ENCODE assay signal across 6 cellular contexts in genomic region chr17:4944163-4944553, GRCh38. TPM values are rescaled to one million over a fixed set of nuclear protein-coding genes. Genes with fewer than 3 reads are reported as not detected.
A peak's percentile ranks its signal among the peaks of the same experiment; 100 is the strongest.
DNase-seq lines count a peak whose midpoint lies in the region; ATAC-seq, FAIRE-seq and TF ChIP-seq lines count a peak whose summit lies in the region.

No MANE protein-coding gene starts in this region.

- H3K4me2 ChIP-seq in DND-41 (ENCODE audit: insufficient read depth, low read length) = peak overlapping the region; percentile 97
- peak overlapping the region; percentile 90 for H3K4me2 ChIP-seq in SU-DHL-6 (ENCODE audit: low read depth, low read length, poor library complexity, severe bottlenecking)
- H3K4me2 ChIP-seq in keratinocyte (ENCODE audit: control insufficient read depth, extremely low read depth, insufficient read depth, low read depth, low read length) = peak overlapping the region; percentile 100

- no peaks in the 10 kb centered on the region for H3K9me2 ChIP-seq in SU-DHL-6 (replicated peaks; ENCODE audit: insufficient read depth, low read length)

- peak; percentile 27 for ATAC-seq in DND-41 (ENCODE audit: insufficient read depth, low read depth)

- no peaks in the 10 kb centered on the region for H3K9me1 ChIP-seq in keratinocyte (ENCODE audit: control insufficient read depth, extremely low read depth, insufficient read depth, low read length)

- H4K20me1 ChIP-seq in DND-41 (ENCODE audit: insufficient read depth, low read length) (peaks cover 60% of the 10 kb centered on the region), SU-DHL-6 (ENCODE audit: low read depth, low read length) (peaks cover 3% of the 10 kb centered on the region; the same call in 1 of the 2 replicates), keratinocyte (ENCODE audit: control insufficient read depth, extremely low read depth, insufficient read depth, low read length) (peaks cover 15% of the 10 kb centered on the region)

- H3K27ac ChIP-seq in DND-41 (ENCODE audit: low read length) (peak overlapping the region; percentile 51), SU-DHL-6 (ENCODE audit: low read depth, low read length) (peak overlapping the region; percentile 100), keratinocyte (ENCODE audit: control insufficient read depth, insufficient read depth, low read length) (peak overlapping the region; percentile 91)

- H2AFZ ChIP-seq in DND-41 (ENCODE audit: low read depth, low read length) = no peak overlapping the region
- no peak overlapping the region for H2AFZ ChIP-seq in SU-DHL-6 (ENCODE audit: low read depth, low read length, severe bottlenecking)
- H2AFZ ChIP-seq in keratinocyte (ENCODE audit: control insufficient read depth, low read length) = no peak overlapping the region

- H3K9ac ChIP-seq in DND-41 (ENCODE audit: low read depth, low read length) (peak overlapping the region; percentile 82; the same call in 1 of the 2 replicates), SU-DHL-6 (ENCODE audit: low read length) (peak overlapping the region; percentile 37), keratinocyte (ENCODE audit: control insufficient read depth, extremely low read depth, insufficient read depth, low read length) (peak overlapping the region; percentile 94)

- H3K4me3 ChIP-seq in DND-41 (ENCODE audit: low read depth in 1 of 2, low read length in 2 of 2) = peak overlapping the region in 1 of 2 experiments; percentile 26; a peak in 1 of 4 replicates
- H3K4me3 ChIP-seq in SU-DHL-6 (ENCODE audit: insufficient read depth, low read length, poor library complexity, severe bottlenecking) = no peak overlapping the region
- peak overlapping the region in 2 of 3 experiments; percentile 25 to 97 for H3K4me3 ChIP-seq in keratinocyte (ENCODE audit: control insufficient read depth in 2 of 3, extremely low read depth in 1 of 3, insufficient read depth in 2 of 3, low read depth in 1 of 3, low read length in 3 of 3)

- DNase-seq in DND-41 (peak; percentile 73), keratinocyte (ENCODE audit: low read depth, low spot score) (no peak), RKO (ENCODE audit: low spot score) (no peak), GM10266 (ENCODE audit: extremely low spot score) (no peak), NCI-H1092 (lab: John Stamatoyannopoulos, UW) (no peak)

- H3K79me2 ChIP-seq in DND-41 (ENCODE audit: insufficient read depth, low read length) = peaks cover 85% of the 10 kb centered on the region
- H3K79me2 ChIP-seq in SU-DHL-6 (ENCODE audit: insufficient read depth, low read length) = peaks cover 67% of the 10 kb centered on the region
- peaks cover 65% of the 10 kb centered on the region for H3K79me2 ChIP-seq in keratinocyte (ENCODE audit: control insufficient read depth, insufficient read depth, low read length)

- no peaks in the 10 kb centered on the region for H3K9me3 ChIP-seq in DND-41 (ENCODE audit: insufficient read depth, low read length, severe bottlenecking)
- H3K9me3 ChIP-seq in SU-DHL-6 (ENCODE audit: insufficient read depth, low read length) = no peaks in the 10 kb centered on the region
- H3K9me3 ChIP-seq in keratinocyte (ENCODE audit: control insufficient read depth, low read depth, low read length) = no peaks in the 10 kb centered on the region

- dilution Hi-C loops in keratinocyte (cut with MboI; ENCODE audit: extremely low pct_ligation_motif_present, low sequenced_read_pairs) = loop anchor here (10.0 kb wide), 1 partner anchor 61 kb away; no protein-coding TSS in a partner anchor

- peaks cover 72% of the 10 kb centered on the region for H3F3A ChIP-seq in SU-DHL-6 (ENCODE audit: insufficient read depth)

- peak; percentile 56 for FAIRE-seq in keratinocyte (lab: Jason Lieb, UNC)

- H3K27me3 ChIP-seq in DND-41 (ENCODE audit: insufficient read depth, low read length, poor library complexity) (no peaks in the 10 kb centered on the region), SU-DHL-6 (ENCODE audit: low read length) (no peaks in the 10 kb centered on the region), keratinocyte (ENCODE audit: control insufficient read depth, extremely low read depth, insufficient read depth, low read length) (no peaks in the 10 kb centered on the region)

- TF ChIP-seq CTCF in DND-41 (IDR thresholded peaks at IDR 0.05; ENCODE audit: borderline replicate concordance, extremely low read depth, low read length, poor library complexity, severe bottlenecking) = no peak
- TF ChIP-seq CTCF in SU-DHL-6 (IDR thresholded peaks at IDR 0.05; ENCODE audit: insufficient read depth, low read length, poor library complexity, severe bottlenecking) = no peak
- no peak for TF ChIP-seq CTCF in keratinocyte (optimal IDR thresholded peaks at IDR 0.05 in 1 of 3, IDR thresholded peaks at IDR 0.05 in 1 of 3, conservative IDR thresholded peaks at IDR 0.05 in 1 of 3; ENCODE audit: extremely low read depth in 1 of 3, insufficient read depth in 2 of 3, low read length in 3 of 3)
- no peak for TF ChIP-seq CTCF in GM10266 (IDR thresholded peaks at IDR 0.05; ENCODE audit: control insufficient read depth, insufficient read depth, low read depth, missing control alignments)

- H3K36me3 ChIP-seq in DND-41 (ENCODE audit: insufficient read depth, low read length) = peaks cover 70% of the 10 kb centered on the region
- peaks cover 11% of the 10 kb centered on the region; the same call in 1 of the 2 replicates for H3K36me3 ChIP-seq in SU-DHL-6 (ENCODE audit: low read length)
- H3K36me3 ChIP-seq in keratinocyte (ENCODE audit: control insufficient read depth in 2 of 2, extremely low read depth in 1 of 2, insufficient read depth in 2 of 2, low read length in 2 of 2) = peaks cover 27 to 34% of the 10 kb centered on the region in 2 experiments

- H3K4me1 ChIP-seq in DND-41 (ENCODE audit: insufficient read depth, low read length) = peaks cover 70% of the 10 kb centered on the region
- peaks cover 39% of the 10 kb centered on the region for H3K4me1 ChIP-seq in keratinocyte (ENCODE audit: control insufficient read depth, extremely low read depth, insufficient read depth, low read length)

RNA-seq across cellular contexts. Expression of gene RNF167, which starts 4.1 kb away (rescaled TPM):
- 101 to 129 TPM (median 118 TPM) in 3 replicates for polyA plus RNA-seq in keratinocyte
- polyA plus RNA-seq in keratinocyte (2011; ENCODE audit: low read depth) = 76.5 TPM
- polyA plus RNA-seq in keratinocyte (2011; cell fraction: cytosol; rRNA removed) = 180 and 200 TPM in 2 replicates
- 197 and 208 TPM in 2 replicates for polyA plus RNA-seq in keratinocyte (2011; cell fraction: nucleus; rRNA removed)
- 124 and 136 TPM in 2 replicates for polyA plus RNA-seq in keratinocyte (2012; ENCODE audit: low replicate concordance)
- 97.9 to 161 TPM (median 108 TPM) in 3 replicates for polyA minus RNA-seq in keratinocyte
- 177 TPM for polyA minus RNA-seq in keratinocyte (2011; cell fraction: cytosol; rRNA and poly(A)+ RNA removed)
- 45.4 and 50.7 TPM in 2 replicates for polyA minus RNA-seq in keratinocyte (2011; cell fraction: nucleus; rRNA and poly(A)+ RNA removed)

RNA-seq across cellular contexts. Expression of gene PFN1, which starts 4.2 kb away (rescaled TPM):
- 1,029 to 1,579 TPM (median 1,435 TPM) in 3 replicates for polyA plus RNA-seq in keratinocyte
- polyA plus RNA-seq in keratinocyte (2011; ENCODE audit: low read depth) = 93.5 TPM
- 1,284 and 1,740 TPM in 2 replicates for polyA plus RNA-seq in keratinocyte (2011; cell fraction: cytosol; rRNA removed)
- 522 and 618 TPM in 2 replicates for polyA plus RNA-seq in keratinocyte (2011; cell fraction: nucleus; rRNA removed)
- polyA plus RNA-seq in keratinocyte (2012; ENCODE audit: low replicate concordance) = 752 and 2,112 TPM in 2 replicates
- polyA minus RNA-seq in keratinocyte = 549 to 818 TPM (median 613 TPM) in 3 replicates
- 3,030 TPM for polyA minus RNA-seq in keratinocyte (2011; cell fraction: cytosol; rRNA and poly(A)+ RNA removed)
- 168 and 208 TPM in 2 replicates for polyA minus RNA-seq in keratinocyte (2011; cell fraction: nucleus; rRNA and poly(A)+ RNA removed)

RNA-seq across cellular contexts. Expression of gene SLC25A11, which starts 4.3 kb away (rescaled TPM):
- polyA plus RNA-seq in keratinocyte = 28.3 to 43.6 TPM (median 33.8 TPM) in 3 replicates
- polyA plus RNA-seq in keratinocyte (2011; ENCODE audit: low read depth) = 30.2 TPM
- polyA plus RNA-seq in keratinocyte (2011; cell fraction: cytosol; rRNA removed) = 24.2 and 34.0 TPM in 2 replicates
- 20.7 and 24.5 TPM in 2 replicates for polyA plus RNA-seq in keratinocyte (2011; cell fraction: nucleus; rRNA removed)
- 26.3 and 42.6 TPM in 2 replicates for polyA plus RNA-seq in keratinocyte (2012; ENCODE audit: low replicate concordance)
- polyA minus RNA-seq in keratinocyte = 30.9 to 80.3 TPM (median 31.3 TPM) in 3 replicates
- 34.0 TPM for polyA minus RNA-seq in keratinocyte (2011; cell fraction: cytosol; rRNA and poly(A)+ RNA removed)
- polyA minus RNA-seq in keratinocyte (2011; cell fraction: nucleus; rRNA and poly(A)+ RNA removed) = 12.2 and 12.6 TPM in 2 replicates

RNA-seq across cellular contexts. Expression of gene ENO3, which starts 6.8 kb away (rescaled TPM):
- 1.8 to 3.1 TPM (median 2.4 TPM) in 3 replicates for polyA plus RNA-seq in keratinocyte
- 1.5 TPM for polyA plus RNA-seq in keratinocyte (2011; ENCODE audit: low read depth)
- polyA plus RNA-seq in keratinocyte (2011; cell fraction: cytosol; rRNA removed) = 0.48 and 0.64 TPM in 2 replicates
- polyA plus RNA-seq in keratinocyte (2011; cell fraction: nucleus; rRNA removed) = 14.2 and 14.8 TPM in 2 replicates
- polyA plus RNA-seq in keratinocyte (2012; ENCODE audit: low replicate concordance) = 2.9 and 3.3 TPM in 2 replicates
- polyA minus RNA-seq in keratinocyte = 0.20 to 1.4 TPM (median 1.1 TPM) in 3 replicates
- 3.6 TPM for polyA minus RNA-seq in keratinocyte (2011; cell fraction: cytosol; rRNA and poly(A)+ RNA removed)
- polyA minus RNA-seq in keratinocyte (2011; cell fraction: nucleus; rRNA and poly(A)+ RNA removed) = 1.7 TPM in 2 replicates

RNA-seq across cellular contexts. Expression of gene GP1BA, which starts 12.1 kb away (rescaled TPM):
- polyA plus RNA-seq in keratinocyte = not detected in 3 replicates
- not detected for polyA plus RNA-seq in keratinocyte (2011; ENCODE audit: low read depth)
- 0.03 TPM in 1 of 2 replicates, not detected in the other for polyA plus RNA-seq in keratinocyte (2011; cell fraction: cytosol; rRNA removed)
- not detected in 2 replicates for polyA plus RNA-seq in keratinocyte (2011; cell fraction: nucleus; rRNA removed)
- 0.74 and 1.5 TPM in 2 replicates for polyA plus RNA-seq in keratinocyte (2012; ENCODE audit: low replicate concordance)
- not detected in 3 replicates for polyA minus RNA-seq in keratinocyte
- not detected for polyA minus RNA-seq in keratinocyte (2011; cell fraction: cytosol; rRNA and poly(A)+ RNA removed)
- polyA minus RNA-seq in keratinocyte (2011; cell fraction: nucleus; rRNA and poly(A)+ RNA removed) = not detected in 2 replicates

Comparison
In these comparisons a context has a peak if more than half of its experiments do, and no peak if none do; other contexts are left out.
1. H3K9ac ChIP-seq: peak in every context shown above with its lines; median percentile 94 in keratinocyte; 82 in DND-41; 37 in SU-DHL-6.